In the genomic region with DNA sequence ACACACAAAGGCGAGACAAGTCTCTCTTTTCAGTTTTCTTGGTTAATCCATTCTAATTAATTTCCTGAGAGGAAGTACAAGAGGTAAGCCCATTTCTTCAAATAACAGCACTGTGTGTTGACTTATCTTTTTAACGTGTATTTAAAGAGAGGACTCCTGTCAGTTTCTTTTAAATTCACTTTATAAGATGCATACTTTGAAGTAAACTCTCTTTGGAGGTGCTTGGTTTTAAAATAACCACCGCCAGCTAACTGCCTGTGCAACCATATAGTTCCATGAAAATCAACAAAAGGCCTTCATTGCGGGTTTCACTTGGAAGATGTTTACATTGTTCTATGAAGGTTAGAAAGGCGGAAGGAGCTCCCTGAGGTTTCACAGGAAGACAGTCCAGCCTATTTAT, we compare ENCODE assay signal across 2 cellular contexts.
TF ChIP-seq lines count a peak whose summit lies in the region.

No MANE protein-coding gene starts in this region.

TF ChIP-seq in HepG2, 621 proteins besides CTCF, POLR2A, EP300 and RAD21 (continued from another document):
- TF ChIP-seq, protein P1, sequence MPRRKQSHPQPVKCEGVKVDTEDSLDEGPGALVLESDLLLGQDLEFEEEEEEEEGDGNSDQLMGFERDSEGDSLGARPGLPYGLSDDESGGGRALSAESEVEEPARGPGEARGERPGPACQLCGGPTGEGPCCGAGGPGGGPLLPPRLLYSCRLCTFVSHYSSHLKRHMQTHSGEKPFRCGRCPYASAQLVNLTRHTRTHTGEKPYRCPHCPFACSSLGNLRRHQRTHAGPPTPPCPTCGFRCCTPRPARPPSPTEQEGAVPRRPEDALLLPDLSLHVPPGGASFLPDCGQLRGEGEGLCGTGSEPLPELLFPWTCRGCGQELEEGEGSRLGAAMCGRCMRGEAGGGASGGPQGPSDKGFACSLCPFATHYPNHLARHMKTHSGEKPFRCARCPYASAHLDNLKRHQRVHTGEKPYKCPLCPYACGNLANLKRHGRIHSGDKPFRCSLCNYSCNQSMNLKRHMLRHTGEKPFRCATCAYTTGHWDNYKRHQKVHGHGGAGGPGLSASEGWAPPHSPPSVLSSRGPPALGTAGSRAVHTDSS (CRISPR knock-in tag; conservative IDR thresholded peaks at IDR 0.05), result no peak
- TF ChIP-seq NFE2 (CRISPR knock-in tag; IDR thresholded peaks at IDR 0.05) (no peak), ZNF317 (CRISPR knock-in tag; IDR thresholded peaks at IDR 0.05) (no peak), XBP1 (CRISPR knock-in tag; IDR thresholded peaks at IDR 0.05) (no peak), ZNF570 (CRISPR knock-in tag; IDR thresholded peaks at IDR 0.05; ENCODE audit: borderline replicate concordance) (no peak), ZNF138 (CRISPR knock-in tag; IDR thresholded peaks at IDR 0.05; ENCODE audit: low read depth) (no peak), SPEN (CRISPR knock-in tag; IDR thresholded peaks at IDR 0.05; ENCODE audit: low read depth) (no peak), TFDP2 (CRISPR knock-in tag; IDR thresholded peaks at IDR 0.05) (no peak), ZNF614 (CRISPR knock-in tag; IDR thresholded peaks at IDR 0.05; ENCODE audit: borderline replicate concordance) (no peak), ZSCAN29 (CRISPR knock-in tag; conservative IDR thresholded peaks at IDR 0.05) (no peak)

TF ChIP-seq in WTC11, 78 proteins besides CTCF, POLR2A, EP300 and RAD21:
- TF ChIP-seq ZSCAN18 (CRISPR knock-in tag; IDR thresholded peaks at IDR 0.05), result no peak
- no peak for TF ChIP-seq ATF1 (CRISPR knock-in tag; IDR thresholded peaks at IDR 0.05)
- TF ChIP-seq NR2C2 (CRISPR knock-in tag; IDR thresholded peaks at IDR 0.05), result no peak
- TF ChIP-seq JUN (CRISPR knock-in tag; IDR thresholded peaks at IDR 0.05), result no peak
- no peak for TF ChIP-seq ZBTB21 (CRISPR knock-in tag; IDR thresholded peaks at IDR 0.05; ENCODE audit: borderline replicate concordance)
- TF ChIP-seq IRF2 (CRISPR knock-in tag; IDR thresholded peaks at IDR 0.05; ENCODE audit: borderline replicate concordance, low read depth), result no peak
- TF ChIP-seq ZNF532 (CRISPR knock-in tag; IDR thresholded peaks at IDR 0.05; ENCODE audit: borderline replicate concordance), result no peak
- TF ChIP-seq TCF7 (CRISPR knock-in tag; IDR thresholded peaks at IDR 0.05; ENCODE audit: low read depth), result no peak
- no peak for TF ChIP-seq ZNF219 (CRISPR knock-in tag; IDR thresholded peaks at IDR 0.05; ENCODE audit: borderline replicate concordance)
- no peak for TF ChIP-seq TEAD4 (CRISPR knock-in tag; IDR thresholded peaks at IDR 0.05)
- TF ChIP-seq CDX4 (CRISPR knock-in tag; IDR thresholded peaks at IDR 0.05; ENCODE audit: borderline replicate concordance), result no peak
- TF ChIP-seq, protein P2, sequence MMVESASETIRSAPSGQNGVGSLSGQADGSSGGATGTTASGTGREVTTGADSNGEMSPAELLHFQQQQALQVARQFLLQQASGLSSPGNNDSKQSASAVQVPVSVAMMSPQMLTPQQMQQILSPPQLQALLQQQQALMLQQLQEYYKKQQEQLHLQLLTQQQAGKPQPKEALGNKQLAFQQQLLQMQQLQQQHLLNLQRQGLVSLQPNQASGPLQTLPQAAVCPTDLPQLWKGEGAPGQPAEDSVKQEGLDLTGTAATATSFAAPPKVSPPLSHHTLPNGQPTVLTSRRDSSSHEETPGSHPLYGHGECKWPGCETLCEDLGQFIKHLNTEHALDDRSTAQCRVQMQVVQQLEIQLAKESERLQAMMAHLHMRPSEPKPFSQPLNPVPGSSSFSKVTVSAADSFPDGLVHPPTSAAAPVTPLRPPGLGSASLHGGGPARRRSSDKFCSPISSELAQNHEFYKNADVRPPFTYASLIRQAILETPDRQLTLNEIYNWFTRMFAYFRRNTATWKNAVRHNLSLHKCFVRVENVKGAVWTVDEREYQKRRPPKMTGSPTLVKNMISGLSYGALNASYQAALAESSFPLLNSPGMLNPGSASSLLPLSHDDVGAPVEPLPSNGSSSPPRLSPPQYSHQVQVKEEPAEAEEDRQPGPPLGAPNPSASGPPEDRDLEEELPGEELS (CRISPR knock-in tag; IDR thresholded peaks at IDR 0.05), result no peak
- no peak for TF ChIP-seq ATF2 (CRISPR knock-in tag; IDR thresholded peaks at IDR 0.05; ENCODE audit: borderline replicate concordance, low read depth)
- TF ChIP-seq, protein P3, sequence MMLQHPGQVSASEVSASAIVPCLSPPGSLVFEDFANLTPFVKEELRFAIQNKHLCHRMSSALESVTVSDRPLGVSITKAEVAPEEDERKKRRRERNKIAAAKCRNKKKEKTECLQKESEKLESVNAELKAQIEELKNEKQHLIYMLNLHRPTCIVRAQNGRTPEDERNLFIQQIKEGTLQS (CRISPR knock-in tag; conservative IDR thresholded peaks at IDR 0.05), result no peak
- no peak for TF ChIP-seq GRHL2 (CRISPR knock-in tag; IDR thresholded peaks at IDR 0.05; ENCODE audit: insufficient replicate concordance, severe bottlenecking)
- TF ChIP-seq ZNF232 (CRISPR knock-in tag; IDR thresholded peaks at IDR 0.05), result no peak
- no peak for TF ChIP-seq NR3C1 (CRISPR knock-in tag; conservative IDR thresholded peaks at IDR 0.05; ENCODE audit: low read depth)
